1 cellular context compared by ENCODE assay signal in genomic region chr5:20833081-20833627, GRCh38.
TF ChIP-seq lines count a peak whose summit lies in the region.

No MANE protein-coding gene starts in this region.

TF ChIP-seq in HCT116, 20 proteins besides CTCF, POLR2A, EP300 and RAD21 (continued from another document):
- TF ChIP-seq ZBTB33 (IDR thresholded peaks at IDR 0.05; ENCODE audit: extremely low read depth, insufficient replicate concordance, low read length) (no peak), REST (IDR thresholded peaks at IDR 0.05; ENCODE audit: low read depth) (no peak), EZH2phosphoT487 (IDR thresholded peaks at IDR 0.05; ENCODE audit: borderline replicate concordance) (no peak), ATF3 (IDR thresholded peaks at IDR 0.05) (no peak)
